ENCODE assay signal across 25 cellular contexts in genomic region chr15:59674501-59674900, GRCh38.
"Had no signal": no experiment of that assay in that cellular context is flagged by ENCODE, and none has a peak within 500 bp of the region (broad histone marks: within the 10 kb centered on the region; RNA-seq: fewer than 3 reads in every experiment).

No MANE protein-coding gene starts in this region.

- FAIRE-seq: keratinocyte, small intestine had no signal

- DNase-seq: heart right ventricle; kidney glomerular epithelial cell; left cardiac atrium; left lung; lower lobe of right lung; mammary epithelial cell; mesenchymal stem cell; naive thymus-derived CD8-positive, alpha-beta T cell; occipital lobe; right cardiac atrium; sigmoid colon; small intestine; spleen; stimulated activated CD4-positive, alpha-beta T cell treated with anti-CD3 and anti-CD28 coated beads, Interleukin-4, amount 100 ng/mL, for 24 hours; stimulated activated naive CD4-positive, alpha-beta T cell; tibial artery; trophoblast cell; upper lobe of right lung; uterus had no signal

- H3K27me3 ChIP-seq: heart right ventricle, hepatocyte, left lung, sigmoid colon, spleen, suprapubic skin, tibial artery, upper lobe of right lung, uterus had no signal

- H3K27ac ChIP-seq: heart right ventricle, hepatocyte, left lung, lower lobe of right lung, parathyroid adenoma, sigmoid colon, spleen, suprapubic skin, thoracic aorta, tibial artery, upper lobe of right lung, uterus had no signal

- H3K36me3 ChIP-seq: uterus had no signal

- H3K4me1 ChIP-seq: heart right ventricle, lower lobe of right lung, parathyroid adenoma, sigmoid colon, suprapubic skin, tibial artery, upper lobe of right lung, uterus had no signal

- H3K9me3 ChIP-seq: heart right ventricle, left lung, lower lobe of right lung, sigmoid colon, spleen, suprapubic skin, thoracic aorta, tibial artery, upper lobe of right lung, uterus had no signal

- H2AFZ ChIP-seq: hepatocyte, parathyroid adenoma had no signal

- H3K4me3 ChIP-seq: heart right ventricle, hepatocyte, left lung, lower lobe of right lung, sigmoid colon, spleen, suprapubic skin, thoracic aorta, tibial artery, upper lobe of right lung, uterus had no signal

- H3K9ac ChIP-seq: parathyroid adenoma had no signal

- ATAC-seq: heart right ventricle; left cardiac atrium; left lung; lower lobe of right lung; naive thymus-derived CD8-positive, alpha-beta T cell; right cardiac atrium; stimulated activated effector memory CD8-positive, alpha-beta T cell treated with anti-CD3 and anti-CD28 coated beads, Interleukin-12 subunit alpha, Interleukin-12 subunit beta, amount 100 ng/mL, for 72 hours; upper lobe of right lung had no signal

- H3K4me2 ChIP-seq: hepatocyte had no signal

- H3K79me2 ChIP-seq: parathyroid adenoma had no signal
